Comparison of ENCODE assay signal across 17 cellular contexts in genomic region chr3:51530485-51530884, GRCh38. TPM values are rescaled to one million over a fixed set of nuclear protein-coding genes. Genes with fewer than 3 reads are reported as not detected.
DNase-seq lines count a peak whose midpoint lies in the region; ATAC-seq, FAIRE-seq and TF ChIP-seq lines count a peak whose summit lies in the region.
"Had no signal": no experiment of that assay in that cellular context is flagged by ENCODE, and none has a peak within 500 bp of the region (broad histone marks: within the 10 kb centered on the region; RNA-seq: fewer than 3 reads in every experiment).

No MANE protein-coding gene starts in this region.

- H3K36me3 ChIP-seq in IMR-90 (ENCODE audit: control insufficient read depth, insufficient read depth, low read length) (no peaks in the 10 kb centered on the region), K562 (ENCODE audit: control insufficient read depth, insufficient read depth, low read length) (no peaks in the 10 kb centered on the region), trophoblast cell (ENCODE audit: control insufficient read depth in 1 of 2, insufficient read depth in 2 of 2, low read length in 2 of 2) (no peaks in the 10 kb centered on the region)
- H3K36me3 ChIP-seq: BLaER1 had no signal

- CTCF ChIA-PET in IMR-90 (lab: Yijun Ruan, JAX) (no interaction called here), K562 (lab: Yijun Ruan, JAX; ENCODE audit: low intra/inter-chr PET ratio) (no interaction called here)

- POLR2A ChIA-PET in IMR-90 (lab: Charles Lee; ENCODE audit: unreplicated experiment) (no interaction called here), K562 (lab: Yijun Ruan, JAX) (interaction anchor here (0.7 kb wide), 1 partner anchor 30 kb away, joined by 3 read pairs; no protein-coding TSS in a partner anchor)

- H4K20me1 ChIP-seq in IMR-90 (ENCODE audit: insufficient read depth, low read length) = no peaks in the 10 kb centered on the region
- no peaks in the 10 kb centered on the region for H4K20me1 ChIP-seq in K562 (replicated peaks; ENCODE audit: control insufficient read depth, insufficient read depth, low read length)
- H4K20me1 ChIP-seq: BLaER1 had no signal

- H2BK5ac ChIP-seq in IMR-90 (ENCODE audit: low read depth, low read length, poor library complexity, severe bottlenecking) (no peak overlapping the region), trophoblast cell (ENCODE audit: low read depth, low read length, poor library complexity) (no peak overlapping the region)

- BruUV-seq in IMR-90 (replicated peaks; lab: Mats Ljungman, UMichigan) = no TSS peak
- BruUV-seq in K562 (replicated peaks; lab: Mats Ljungman, UMichigan) = no TSS peak

- TF ChIP-seq CTCF in IMR-90 (conservative IDR thresholded peaks at IDR 0.05; ENCODE audit: low read depth, low read length) (no peak), K562 (IDR thresholded peaks at IDR 0.05 in 2 of 3, conservative IDR thresholded peaks at IDR 0.05 in 1 of 3; ENCODE audit: insufficient read depth in 2 of 3, low read depth in 1 of 3, low read length in 3 of 3) (no peak)

- H3K18ac ChIP-seq in IMR-90 (ENCODE audit: low read depth, low read length) (no peak overlapping the region), trophoblast cell (ENCODE audit: low read length) (no peak overlapping the region)

- in situ Hi-C loops in IMR-90 (cut with MboI; ENCODE audit: low sequenced_read_pairs) (no loop called here), K562 (cut with MboI) (no loop called here), G401 (cut with HindIII; ENCODE audit: low sequenced_read_pairs) (no loop called here)

- H3K4me1 ChIP-seq in IMR-90 (ENCODE audit: control insufficient read depth, insufficient read depth, low read length) (no peaks in the 10 kb centered on the region; the same call in 1 of the 2 replicates), K562 (replicated peaks in 1 of 2; ENCODE audit: control insufficient read depth in 2 of 2, insufficient read depth in 2 of 2, low read length in 2 of 2) (no peaks in the 10 kb centered on the region), trophoblast cell (ENCODE audit: control insufficient read depth in 1 of 2, insufficient read depth in 2 of 2, low read length in 2 of 2) (no peaks in the 10 kb centered on the region)
- H3K4me1 ChIP-seq: BLaER1 had no signal

- no peak for FAIRE-seq in K562 (lab: Jason Lieb, UNC)
- FAIRE-seq: G401.6, GM12891 had no signal

- H3K56ac ChIP-seq in IMR-90 (ENCODE audit: extremely low read depth, insufficient read depth, low read length) = no peak overlapping the region

- no peaks in the 10 kb centered on the region for H3K9me1 ChIP-seq in IMR-90 (ENCODE audit: insufficient read depth, low read length)
- H3K9me1 ChIP-seq in K562 (ENCODE audit: control insufficient read depth, insufficient read depth, low read length) = no peaks in the 10 kb centered on the region

- H3K79me1 ChIP-seq in IMR-90 (ENCODE audit: low read depth in 1 of 2, low read length in 2 of 2) = no peaks in the 10 kb centered on the region
- no peaks in the 10 kb centered on the region for H3K79me1 ChIP-seq in trophoblast cell (ENCODE audit: low read length)

- TF ChIP-seq EP300 in K562 (IDR thresholded peaks at IDR 0.05; ENCODE audit: low read length) = no peak

- WGBS in IMR-90 (ENCODE audit: extremely low coverage in 2 of 2, insufficient read length in 1 of 2), 2 experiments = 100% methylated on average over 1 of the region's 7 CpGs; no CpG with 5 or more reads in 1 of the 2 experiments
- WGBS in K562 (ENCODE audit: insufficient coverage, low coverage, missing lambda C conversion rate) = 11% methylated on average over 7 of the region's 7 CpGs
- no CpG with 5 or more reads among the region's 7 CpGs for WGBS in trophoblast cell (ENCODE audit: extremely low coverage, insufficient coverage, insufficient read length)

- H3K9me3 ChIP-seq in IMR-90 (ENCODE audit: control insufficient read depth, insufficient read depth, low read length) (no peaks in the 10 kb centered on the region), K562 (replicated peaks; ENCODE audit: control insufficient read depth, insufficient read depth, low read depth, low read length) (no peaks in the 10 kb centered on the region), trophoblast cell (ENCODE audit: insufficient read depth, low read depth, low read length) (peaks cover 2% of the 10 kb centered on the region)
- H3K9me3 ChIP-seq: Caco-2 had no signal

- TF ChIP-seq POLR2A in IMR-90 (IDR thresholded peaks at IDR 0.05; ENCODE audit: low read depth, low read length) (no peak), K562 (conservative IDR thresholded peaks at IDR 0.05) (no peak)

- no peaks in the 10 kb centered on the region for H3K79me2 ChIP-seq in K562 (ENCODE audit: control insufficient read depth, insufficient read depth, low read length)
- H3K79me2 ChIP-seq in trophoblast cell (ENCODE audit: control insufficient read depth, insufficient read depth, low read length, poor library complexity) = no peaks in the 10 kb centered on the region

- H3K4ac ChIP-seq in IMR-90 (ENCODE audit: low read depth, low read length) (no peak overlapping the region), trophoblast cell (ENCODE audit: low read depth, low read length) (no peak overlapping the region)

- no peak overlapping the region for H4K12ac ChIP-seq in trophoblast cell (ENCODE audit: low read depth, low read length)

- dilution Hi-C loops in IMR-90 (cut with HindIII; ENCODE audit: low sequenced_read_pairs, unreplicated experiment) = no loop called here

- intact Hi-C loops in IMR-90 (cut with micrococcal nuclease) (no loop called here), K562 (cut with micrococcal nuclease) (no loop called here)

- H2BK120ac ChIP-seq in IMR-90 (ENCODE audit: low read depth, low read length) (no peak overlapping the region), trophoblast cell (ENCODE audit: insufficient read depth, low read length, poor library complexity) (no peak overlapping the region)

- no peak overlapping the region for H4K5ac ChIP-seq in IMR-90 (ENCODE audit: low read depth, low read length)

- no peak overlapping the region for H3K27ac ChIP-seq in IMR-90 (ENCODE audit: insufficient read depth, low read length)
- no peak overlapping the region for H3K27ac ChIP-seq in K562 (ENCODE audit: extremely low read depth, low read depth, low read length)
- H3K27ac ChIP-seq in trophoblast cell (ENCODE audit: low read depth, low read length) = no peak overlapping the region
- H3K27ac ChIP-seq: BLaER1 had no signal

- H3K4me2 ChIP-seq in IMR-90 (ENCODE audit: low read depth, low read length) = no peak overlapping the region
- no peak overlapping the region for H3K4me2 ChIP-seq in K562 (ENCODE audit: insufficient read depth, low read length)
- H3K4me2 ChIP-seq in trophoblast cell (ENCODE audit: low read length) = no peak overlapping the region
- H3K4me2 ChIP-seq: BLaER1 had no signal

- no peak overlapping the region for H2BK15ac ChIP-seq in IMR-90 (ENCODE audit: low read depth, low read length)

- H2AFZ ChIP-seq in IMR-90 (replicated peaks; ENCODE audit: low read length, poor library complexity) (no peak overlapping the region), K562 (ENCODE audit: low read depth, low read length) (no peak overlapping the region), trophoblast cell (ENCODE audit: insufficient read depth, low read length, poor library complexity) (no peak overlapping the region)

- H2BK20ac ChIP-seq in IMR-90 (ENCODE audit: low read depth, low read length) = no peak overlapping the region

- 0 out of 2 replicates have a peak, but pooled peaks cover 1% of the 10 kb centered on the region for H3K27me3 ChIP-seq in IMR-90 (ENCODE audit: control insufficient read depth, insufficient read depth, low read length)
- H3K27me3 ChIP-seq in K562 (ENCODE audit: control insufficient read depth in 2 of 2, insufficient read depth in 2 of 2, low read length in 2 of 2) = peaks cover 0 to 9% of the 10 kb centered on the region in 2 experiments; a peak in 1 of 5 replicates
- H3K27me3 ChIP-seq in trophoblast cell (ENCODE audit: insufficient read depth, low read length) = no peaks in the 10 kb centered on the region
- H3K27me3 ChIP-seq: BLaER1 had no signal

- H2AK9ac ChIP-seq in IMR-90 (replicated peaks; ENCODE audit: low read depth, low read length, poor library complexity) = no peak overlapping the region

- no peak overlapping the region for H2BK12ac ChIP-seq in trophoblast cell (ENCODE audit: low read length)

- TF ChIP-seq RAD21 in IMR-90 (IDR thresholded peaks at IDR 0.05; ENCODE audit: low read length) (no peak), K562 (CRISPR knock-in tag; conservative IDR thresholded peaks at IDR 0.05 in 1 of 2, IDR thresholded peaks at IDR 0.05 in 1 of 2) (no peak)

- H4K91ac ChIP-seq in IMR-90 (ENCODE audit: insufficient read depth, low read depth, low read length) = no peak overlapping the region
- H4K91ac ChIP-seq in trophoblast cell (ENCODE audit: low read depth, low read length) = no peak overlapping the region

- H3K23ac ChIP-seq in IMR-90 (ENCODE audit: low read depth, low read length) (no peak overlapping the region), trophoblast cell (ENCODE audit: low read length) (no peak overlapping the region)

- H4K8ac ChIP-seq in IMR-90 (ENCODE audit: low read depth in 2 of 2, low read length in 2 of 2) (no peak overlapping the region), trophoblast cell (ENCODE audit: low read depth, low read length) (no peak overlapping the region)

- H3K4me3 ChIP-seq in IMR-90 (ENCODE audit: insufficient read depth, low read depth, low read length) (no peak overlapping the region), K562 (no peak overlapping the region), trophoblast cell (ENCODE audit: low read depth, low read length) (no peak overlapping the region)
- H3K4me3 ChIP-seq: BLaER1 had no signal

- H3K14ac ChIP-seq in IMR-90 (replicated peaks; ENCODE audit: low read depth, low read length) (no peak overlapping the region), trophoblast cell (ENCODE audit: low read length) (no peak overlapping the region)

- DNase-seq in EL = peak; percentile 71
- DNase-seq in IMR-90 = peak; percentile 27
- no peak for DNase-seq in K562 (ENCODE audit: extremely low read depth in 1 of 4, low spot score in 3 of 4)
- peak; percentile 94 to 98 for DNase-seq in trophoblast cell
- no peak for DNase-seq in amniotic stem cell (lab: John Stamatoyannopoulos, UW)
- no peak for DNase-seq in G401 (ENCODE audit: low spot score)
- DNase-seq in mucosa of gallbladder (ENCODE audit: low spot score) = no peak
- DNase-seq: 8988T; AML-193; Caco-2; CD8-positive, alpha-beta memory T cell; DND-41; GOT3; H9 had no signal

- ATAC-seq in IMR-90 (ENCODE audit: low read depth) = peak; percentile 27; the same call in 1 of the 2 replicates
- no peak; the same call in 2 of the 3 replicates for ATAC-seq in K562

- H2AK5ac ChIP-seq in IMR-90 (ENCODE audit: low read depth, low read length) (no peak overlapping the region), trophoblast cell (ENCODE audit: low read length) (no peak overlapping the region)

- H3K9ac ChIP-seq in IMR-90 (ENCODE audit: low read depth, low read length) = no peak overlapping the region
- no peak overlapping the region for H3K9ac ChIP-seq in K562 (ENCODE audit: insufficient read depth in 1 of 2, low read depth in 2 of 2, low read length in 2 of 2)
- H3K9ac ChIP-seq in trophoblast cell (ENCODE audit: low read length) = no peak overlapping the region
- H3K9ac ChIP-seq: BLaER1 had no signal

RNA-seq across cellular contexts. Expression of gene RAD54L2, which starts 8.0 kb away (rescaled TPM):
- 22.2 and 24.2 TPM in 2 replicates for total RNA-seq in IMR-90 (2012; rRNA removed)
- 6.8 and 6.9 TPM in 2 replicates for polyA plus RNA-seq in IMR-90 (2012; rRNA removed)
- polyA plus RNA-seq in IMR-90 (2012; cell fraction: cytosol; rRNA removed) = 1.9 and 2.4 TPM in 2 replicates
- 12.7 and 19.6 TPM in 2 replicates for polyA plus RNA-seq in IMR-90 (2012; cell fraction: nucleus; rRNA removed; ENCODE audit: low replicate concordance)
- 58.3 and 76.4 TPM in 2 replicates for total RNA-seq in K562 (2011; cell fraction: chromatin; rRNA removed; ENCODE audit: low replicate concordance)
- total RNA-seq in K562 (2011; cell fraction: nucleolus; rRNA removed) = 20.7 and 26.8 TPM in 2 replicates
- total RNA-seq in K562 (2011; cell fraction: nucleoplasm; rRNA removed) = 42.1 and 52.2 TPM in 2 replicates
- 4.2 and 6.0 TPM in 2 replicates for total RNA-seq in K562 (2014; rRNA removed)
- total RNA-seq in K562 (2014; rRNA removed; fragmentation: Illumina TruSeq; extraction: Trizol) = 8.6 and 9.0 TPM in 2 replicates
- 6.7 and 7.1 TPM in 2 replicates for total RNA-seq in K562 (2015; rRNA removed; fragmentation: Illumina TruSeq; extraction: Trizol)
- 10.7 and 12.2 TPM in 2 replicates for total RNA-seq in K562 (2021)
- polyA plus RNA-seq in K562 (2011; rRNA removed) = 4.4 and 4.9 TPM in 2 replicates
- polyA plus RNA-seq in K562 (2011; cell fraction: cytosol; rRNA removed) = 2.9 and 3.4 TPM in 2 replicates
- 8.7 and 11.0 TPM in 2 replicates for polyA plus RNA-seq in K562 (2011; cell fraction: nucleus; rRNA removed)
- polyA plus RNA-seq in K562 (2012) = 4.1 and 4.6 TPM in 2 replicates
- polyA plus RNA-seq in K562 (2014; fragmentation: Illumina TruSeq; extraction: Trizol) = 6.0 and 6.4 TPM in 2 replicates
- 1 to 10 TPM; 1.3 to 2.4 TPM for polyA plus RNA-seq in K562 (2014; fragmentation: Nextera tagmentation; extraction: Ambion mirVana)
- 4.5 and 5.4 TPM in 2 replicates for polyA plus RNA-seq in K562 (2014; rRNA removed)
- 16.6 and 19.0 TPM in 2 replicates for polyA minus RNA-seq in K562 (2011; rRNA and poly(A)+ RNA removed)
- polyA minus RNA-seq in K562 (2011; cell fraction: cytosol; rRNA and poly(A)+ RNA removed) = 9.2 and 10.5 TPM in 2 replicates
- polyA minus RNA-seq in K562 (2011; cell fraction: nucleus; rRNA and poly(A)+ RNA removed) = 9.3 and 13.9 TPM in 2 replicates
- polyA plus RNA-seq in trophoblast cell (2013) = 7.3 and 7.6 TPM in 2 replicates
- 11.9 and 13.1 TPM in 2 replicates for total RNA-seq in G401 (2014; rRNA removed; shearing (Covaris generic))
- 19.4 TPM for total RNA-seq in mucosa of gallbladder

RNA-seq across cellular contexts. Expression of gene DCAF1, which starts 30.7 kb away (rescaled TPM):
- total RNA-seq in IMR-90 (2012; rRNA removed) = 18.1 and 18.6 TPM in 2 replicates
- 6.2 and 7.7 TPM in 2 replicates for polyA plus RNA-seq in IMR-90 (2012; rRNA removed)
- 2.7 and 4.1 TPM in 2 replicates for polyA plus RNA-seq in IMR-90 (2012; cell fraction: cytosol; rRNA removed)
- polyA plus RNA-seq in IMR-90 (2012; cell fraction: nucleus; rRNA removed; ENCODE audit: low replicate concordance) = 5.3 and 15.5 TPM in 2 replicates
- total RNA-seq in K562 (2011; cell fraction: chromatin; rRNA removed; ENCODE audit: low replicate concordance) = 27.1 and 34.4 TPM in 2 replicates
- total RNA-seq in K562 (2011; cell fraction: nucleolus; rRNA removed) = 14.0 and 14.7 TPM in 2 replicates
- 18.6 and 20.4 TPM in 2 replicates for total RNA-seq in K562 (2011; cell fraction: nucleoplasm; rRNA removed)
- 12.6 and 13.3 TPM in 2 replicates for total RNA-seq in K562 (2014; rRNA removed)
- total RNA-seq in K562 (2014; rRNA removed; fragmentation: Illumina TruSeq; extraction: Trizol) = 14.4 and 15.4 TPM in 2 replicates
- total RNA-seq in K562 (2015; rRNA removed; fragmentation: Illumina TruSeq; extraction: Trizol) = 15.3 and 16.2 TPM in 2 replicates
- total RNA-seq in K562 (2021) = 19.3 and 20.3 TPM in 2 replicates
- 11.4 and 15.0 TPM in 2 replicates for polyA plus RNA-seq in K562 (2011; rRNA removed)
- 7.8 and 11.7 TPM in 2 replicates for polyA plus RNA-seq in K562 (2011; cell fraction: cytosol; rRNA removed)
- 24.5 and 27.8 TPM in 2 replicates for polyA plus RNA-seq in K562 (2011; cell fraction: nucleus; rRNA removed)
- polyA plus RNA-seq in K562 (2012) = 10.2 and 14.0 TPM in 2 replicates
- 19.4 and 21.5 TPM in 2 replicates for polyA plus RNA-seq in K562 (2014; fragmentation: Illumina TruSeq; extraction: Trizol)
- polyA plus RNA-seq in K562 (2014; fragmentation: Nextera tagmentation; extraction: Ambion mirVana) = 1 to 10 TPM; 2.8 to 7.1 TPM
- polyA plus RNA-seq in K562 (2014; rRNA removed) = 15.7 and 17.0 TPM in 2 replicates
- polyA minus RNA-seq in K562 (2011; rRNA and poly(A)+ RNA removed) = 34.2 and 39.9 TPM in 2 replicates
- polyA minus RNA-seq in K562 (2011; cell fraction: cytosol; rRNA and poly(A)+ RNA removed) = 13.7 and 17.0 TPM in 2 replicates
- polyA minus RNA-seq in K562 (2011; cell fraction: nucleus; rRNA and poly(A)+ RNA removed) = 7.9 and 12.6 TPM in 2 replicates
- polyA plus RNA-seq in trophoblast cell (2013) = 9.3 and 9.6 TPM in 2 replicates
- 8.6 and 12.6 TPM in 2 replicates for total RNA-seq in G401 (2014; rRNA removed; shearing (Covaris generic))
- total RNA-seq in mucosa of gallbladder = 18.8 TPM

Comparison
In these comparisons a context has a peak if more than half of its experiments do, and no peak if none do; other contexts are left out.
1. DNase-seq: peak in EL (single experiment), IMR-90 (single experiment) and trophoblast cell (2 of 2); none in K562 (0 of 4), amniotic stem cell (single experiment), G401 (single experiment) and mucosa of gallbladder (single experiment).